Comparison of ENCODE assay signal across 9 cellular contexts in genomic region chr1:206583461-206584264, GRCh38. TPM values are rescaled to one million over a fixed set of nuclear protein-coding genes. Genes with fewer than 3 reads are reported as not detected.
A peak's percentile ranks its signal among the peaks of the same experiment; 100 is the strongest.
DNase-seq lines count a peak whose midpoint lies in the region; ATAC-seq and TF ChIP-seq lines count a peak whose summit lies in the region.
"Had no signal": no experiment of that assay in that cellular context is flagged by ENCODE, and none has a peak within 500 bp of the region (broad histone marks: within the 10 kb centered on the region; RNA-seq: fewer than 3 reads in every experiment).

No MANE protein-coding gene starts in this region.

- TF ChIP-seq CTCF in LNCaP clone FGC (IDR thresholded peaks at IDR 0.05; ENCODE audit: control insufficient read depth, extremely low read depth, insufficient read depth), result peak; percentile 87
- peak; percentile 94 for TF ChIP-seq CTCF in progenitor cell of endocrine pancreas (IDR thresholded peaks at IDR 0.05; ENCODE audit: unreplicated experiment)
- TF ChIP-seq CTCF in uterus (IDR thresholded peaks at IDR 0.05), result peak; percentile 75 to 82 (median 78)

- H3K36me3 Mint-ChIP-seq in activated naive CD4-positive, alpha-beta T cell treated with anti-CD3 and anti-CD28 coated beads, Interleukin-2, amount 50 U/mL, for 24 hours, result peaks cover 24% of the 10 kb centered on the region
- H3K36me3 Mint-ChIP-seq in progenitor cell of endocrine pancreas (ENCODE audit: insufficient read depth), result no peaks in the 10 kb centered on the region

- H3K4me1 Mint-ChIP-seq in activated naive CD4-positive, alpha-beta T cell treated with anti-CD3 and anti-CD28 coated beads, Interleukin-2, amount 50 U/mL, for 24 hours, result peaks cover 82% of the 10 kb centered on the region
- no peaks in the 10 kb centered on the region for H3K4me1 Mint-ChIP-seq in progenitor cell of endocrine pancreas (ENCODE audit: low read depth)

- no peaks in the 10 kb centered on the region for H3K9me3 ChIP-seq in uterus

- intact Hi-C loops in uterus (cut with DNase I; ENCODE audit: low total_unique reads), result loop anchor here (10.0 kb wide), 1 partner anchor 89 kb away; no protein-coding TSS in a partner anchor

- peak overlapping the region; percentile 92 for H3K4me3 Mint-ChIP-seq in activated naive CD4-positive, alpha-beta T cell treated with anti-CD3 and anti-CD28 coated beads, Interleukin-2, amount 50 U/mL, for 24 hours
- H3K4me3 Mint-ChIP-seq in progenitor cell of endocrine pancreas (ENCODE audit: low read depth), result no peak overlapping the region

- TF ChIP-seq POLR2A in uterus (IDR thresholded peaks at IDR 0.05), result no peak

- H3K36me3 ChIP-seq in uterus, result no peaks in the 10 kb centered on the region

- peak overlapping the region; percentile 100 for H3K27ac Mint-ChIP-seq in activated naive CD4-positive, alpha-beta T cell treated with anti-CD3 and anti-CD28 coated beads, Interleukin-2, amount 50 U/mL, for 24 hours
- peak overlapping the region; percentile 67 for H3K27ac Mint-ChIP-seq in progenitor cell of endocrine pancreas

- no peak overlapping the region for H3K27ac ChIP-seq in uterus
- H3K27ac ChIP-seq: epithelial cell of prostate had no signal

- H3K4me3 ChIP-seq in LNCaP clone FGC (ENCODE audit: low read depth, low read length) (no peak overlapping the region), uterus (no peak overlapping the region)

- DNase-seq in DMS79 treated with DMSO at 0.1 percent for 48 hours (lab: John Stamatoyannopoulos, UW) (peak; percentile 67), LNCaP clone FGC (ENCODE audit: low read depth) (peak; percentile 14), SKM-1 treated with dmso at 0.1 percent for 144 hours (lab: John Stamatoyannopoulos, UW; ENCODE audit: unreplicated experiment) (peak; percentile 79), glomerular visceral epithelial cell (ENCODE audit: extremely low spot score) (peak; percentile 64), progenitor cell of endocrine pancreas (ENCODE audit: low spot score, unreplicated experiment) (peak; percentile 60), uterus (peak; percentile 69 to 71)

- H3K9me3 Mint-ChIP-seq in activated naive CD4-positive, alpha-beta T cell treated with anti-CD3 and anti-CD28 coated beads, Interleukin-2, amount 50 U/mL, for 24 hours, result no peaks in the 10 kb centered on the region
- no peaks in the 10 kb centered on the region for H3K9me3 Mint-ChIP-seq in progenitor cell of endocrine pancreas (ENCODE audit: low read depth)

- H3K27me3 ChIP-seq in uterus, result no peaks in the 10 kb centered on the region

- no peaks in the 10 kb centered on the region for H3K4me1 ChIP-seq in uterus

- ATAC-seq in HG02623 (IDR thresholded peaks at IDR 0.05; ENCODE audit: unreplicated experiment), result no peak

- H3K27me3 Mint-ChIP-seq in activated naive CD4-positive, alpha-beta T cell treated with anti-CD3 and anti-CD28 coated beads, Interleukin-2, amount 50 U/mL, for 24 hours, result no peaks in the 10 kb centered on the region
- peaks cover 14% of the 10 kb centered on the region for H3K27me3 Mint-ChIP-seq in progenitor cell of endocrine pancreas

RNA-seq across cellular contexts. Expression of gene EIF2D, which starts 28.6 kb away (rescaled TPM):
- total RNA-seq in progenitor cell of endocrine pancreas (36.8 and 39.5 TPM in 2 replicates), uterus (100 to 1,000 TPM in 1 of 4 donors, 10 to 100 TPM in 3; 19.1 to 106 (median 54.2) TPM)

RNA-seq across cellular contexts. Expression of gene DYRK3, which starts 51.7 kb away (rescaled TPM):
- 8.4 and 9.1 TPM in 2 replicates for total RNA-seq in progenitor cell of endocrine pancreas
- 10 to 100 TPM; 10.8 to 24.7 (median 14.7) TPM for total RNA-seq in uterus

Comparison
In these comparisons a context has a peak if more than half of its experiments do, and no peak if none do; other contexts are left out.
1. DNase-seq: peak in every context shown above with its lines; median percentile 79 in SKM-1 treated with dmso at 0.1 percent for 144 hours; 70 in uterus; 67 in DMS79 treated with DMSO at 0.1 percent for 48 hours; 64 in glomerular visceral epithelial cell; 60 in progenitor cell of endocrine pancreas; 14 in LNCaP clone FGC.